Comparison of ENCODE assay signal across 20 cellular contexts in genomic region chr1:160257411-160258015, GRCh38. TPM values are rescaled to one million over a fixed set of nuclear protein-coding genes. Genes with fewer than 3 reads are reported as not detected.
DNase-seq lines count a peak whose midpoint lies in the region; ATAC-seq, FAIRE-seq and TF ChIP-seq lines count a peak whose summit lies in the region.
"Had no signal": no experiment of that assay in that cellular context is flagged by ENCODE, and none has a peak within 500 bp of the region (broad histone marks: within the 10 kb centered on the region; RNA-seq: fewer than 3 reads in every experiment).

No MANE protein-coding gene starts in this region.

- TF ChIP-seq CTCF in CD14-positive monocyte (IDR thresholded peaks at IDR 0.05) (no peak), GM12878 (IDR thresholded peaks at IDR 0.05 in 2 of 3, conservative IDR thresholded peaks at IDR 0.05 in 1 of 3; ENCODE audit: control insufficient read depth in 2 of 3, extremely low read depth in 1 of 3, insufficient read depth in 1 of 3, low read depth in 3 of 3, low read length in 3 of 3) (no peak), nephron progenitor cell (IDR thresholded peaks at IDR 0.05) (no peak), mammary epithelial cell (conservative IDR thresholded peaks at IDR 0.05 in 1 of 2, IDR thresholded peaks at IDR 0.05 in 1 of 2; ENCODE audit: extremely low read depth in 1 of 2, insufficient read depth in 1 of 2, low read depth in 1 of 2, low read length in 2 of 2) (no peak)

- H3K9me3 ChIP-seq in HUES48 (ENCODE audit: control insufficient read depth, insufficient read depth, low read length), result no peaks in the 10 kb centered on the region
- H3K9me3 ChIP-seq in GM12878 (replicated peaks; ENCODE audit: control insufficient read depth, insufficient read depth, low read length), result no peaks in the 10 kb centered on the region
- H3K9me3 ChIP-seq in mammary epithelial cell (replicated peaks; ENCODE audit: insufficient read depth, low read length), result no peaks in the 10 kb centered on the region
- H3K9me3 ChIP-seq: heart right ventricle, thoracic aorta had no signal

- SMC1A ChIA-PET in GM12878 (lab: Charles Lee; ENCODE audit: uncharacterized antibody, unreplicated experiment), result interaction anchor here (1.3 to 9.5 kb wide), 8 partner anchors 14 to 172 kb away, joined by 3 to 98 read pairs (median 6); partner anchors contain the start of gene PEX19

- H3K36me3 Mint-ChIP-seq in CD14-positive monocyte (peaks cover 22 to 47% of the 10 kb centered on the region in 2 donors), nephron progenitor cell (ENCODE audit: low read depth) (peaks cover 40% of the 10 kb centered on the region)

- POLR2A ChIA-PET in GM12878 (lab: Charles Lee), result interaction anchor here (0.7 to 1.4 kb wide), 3 partner anchors 27 to 54 kb away, joined by 3 read pairs; partner anchors contain the start of gene PEX19

- BruUV-seq in GM12878 (replicated peaks; lab: Mats Ljungman, UMichigan) (no TSS peak), mammary epithelial cell (replicated peaks; lab: Mats Ljungman, UMichigan) (no TSS peak)

- peak overlapping the region; percentile 27; the same call in 1 of the 2 replicates for H3K4me2 ChIP-seq in GM12878 (ENCODE audit: control insufficient read depth, insufficient read depth)
- H3K4me2 ChIP-seq in mammary epithelial cell (ENCODE audit: insufficient read depth, low read depth, low read length), result no peak overlapping the region

- H3K4me1 Mint-ChIP-seq in CD14-positive monocyte (peaks cover 24% of the 10 kb centered on the region), nephron progenitor cell (peaks cover 54% of the 10 kb centered on the region)

- no peak for TF ChIP-seq EP300 in GM12878 (IDR thresholded peaks at IDR 0.05; ENCODE audit: borderline replicate concordance in 1 of 2, control insufficient read depth in 1 of 2, low read depth in 2 of 2, low read length in 2 of 2)

- no peak for FAIRE-seq in GM12878 (lab: Jason Lieb, UNC)
- FAIRE-seq: GM18507 had no signal

- H3K36me3 ChIP-seq in HUES48 (ENCODE audit: control insufficient read depth, insufficient read depth, low read length) (peaks cover 21% of the 10 kb centered on the region), GM12878 (ENCODE audit: control insufficient read depth in 2 of 2, insufficient read depth in 2 of 2, low read length in 1 of 2) (no peaks in the 10 kb centered on the region), mammary epithelial cell (ENCODE audit: insufficient read depth, low read length) (peaks cover 3% of the 10 kb centered on the region)
- H3K36me3 ChIP-seq: thoracic aorta had no signal

- intact Hi-C loops in CD14-positive monocyte (cut with micrococcal nuclease), result loop anchor here in 1 of 2 donors (10.0 kb wide), 1 partner anchor 153 kb away; no protein-coding TSS in a partner anchor
- intact Hi-C loops in GM12878 (cut with micrococcal nuclease; ENCODE audit: unreplicated experiment), result no loop called here
- intact Hi-C loops in head of caudate nucleus (cut with DNase I), result loop anchor here (10.0 kb wide), 1 partner anchor 117 kb away; no protein-coding TSS in a partner anchor
- intact Hi-C loops in mammary epithelial cell (cut with micrococcal nuclease), result no loop called here

- no peak overlapping the region for H2AFZ ChIP-seq in GM12878 (ENCODE audit: control insufficient read depth, low read depth, low read length)
- H2AFZ ChIP-seq in mammary epithelial cell (ENCODE audit: low read depth, low read length), result no peak overlapping the region

- dilution Hi-C loops in mammary epithelial cell (cut with HindIII; ENCODE audit: low sequenced_read_pairs), result loop anchor here (5.0 kb wide), 2 partner anchors 35 to 40 kb away; no protein-coding TSS in a partner anchor

- H3K9ac ChIP-seq in HUES48 (ENCODE audit: low read depth, low read length) (no peak overlapping the region), GM12878 (ENCODE audit: control insufficient read depth, insufficient read depth, low read length) (no peak overlapping the region), mammary epithelial cell (ENCODE audit: insufficient read depth, low read length) (no peak overlapping the region)

- no peak for TF ChIP-seq RAD21 in GM12878 (IDR thresholded peaks at IDR 0.05; ENCODE audit: insufficient read depth, low read depth, low read length)

- no peak for TF ChIP-seq POLR2A in GM12878 (IDR thresholded peaks at IDR 0.05; ENCODE audit: low read depth, low read length)

- no peak for DNase-seq in CD14-positive monocyte (ENCODE audit: low spot score)
- DNase-seq in GM12878 (ENCODE audit: low read depth, low spot score), result no peak
- no peak for DNase-seq in nephron progenitor cell
- DNase-seq in head of caudate nucleus, result no peak
- DNase-seq in NCI-H2196 treated with DMSO at 0.1 percent for 48 hours (lab: John Stamatoyannopoulos, UW; ENCODE audit: unreplicated experiment), result no peak
- no peak for DNase-seq in mammary epithelial cell
- DNase-seq: activated B cell treated with CpG ODN at 0.5 μM for 24 hours; activated CD8-positive, alpha-beta memory T cell treated with anti-CD3 and anti-CD28 coated beads, Interleukin-2, amount 50 U/mL, for 48 hours; amniotic stem cell; heart right ventricle; left colon; NCI-H2029 treated with DMSO at 0.1 percent for 48 hours; RPMI8226; stimulated activated CD4-positive, alpha-beta T cell treated with anti-CD3 and anti-CD28 coated beads, Interleukin-1b, Interleukin-23, amount 100 ng/mL, for 48 hours; T-cell had no signal

- peak overlapping the region in 4 of 7 donors; percentile 43 to 69 (median 53) for H3K27ac Mint-ChIP-seq in CD14-positive monocyte
- peak overlapping the region; percentile 25 for H3K27ac Mint-ChIP-seq in nephron progenitor cell
- H3K27ac Mint-ChIP-seq: activated B cell treated with CpG ODN at 0.5 μM for 24 hours had no signal

- H3K4me1 ChIP-seq in HUES48 (ENCODE audit: control insufficient read depth, insufficient read depth, low read length) (peaks cover 13% of the 10 kb centered on the region), GM12878 (ENCODE audit: control insufficient read depth, insufficient read depth, low read length) (no peaks in the 10 kb centered on the region), mammary epithelial cell (ENCODE audit: insufficient read depth, low read length) (peaks cover 25% of the 10 kb centered on the region)

- H3K4me3 Mint-ChIP-seq in CD14-positive monocyte, result no peak overlapping the region
- no peak overlapping the region for H3K4me3 Mint-ChIP-seq in nephron progenitor cell
- H3K4me3 Mint-ChIP-seq: activated B cell treated with CpG ODN at 0.5 μM for 24 hours, T-cell had no signal

- no peaks in the 10 kb centered on the region for H4K20me1 ChIP-seq in GM12878 (ENCODE audit: control insufficient read depth, insufficient read depth)
- no peaks in the 10 kb centered on the region for H4K20me1 ChIP-seq in mammary epithelial cell (ENCODE audit: insufficient read depth, low read length)

- CTCF ChIA-PET in GM12878 (lab: Yijun Ruan, JAX) (interaction anchor here (0.7 to 10.6 kb wide), 14 partner anchors 12 to 157 kb away, joined by 3 to 273 read pairs (median 4); partner anchors contain the start of gene CASQ1), mammary epithelial cell (lab: Charles Lee; ENCODE audit: low non-redundant PET) (interaction anchor here (0.9 kb wide), 1 partner anchor 64 kb away, joined by 4 read pairs; no protein-coding TSS in a partner anchor)

- H3K27me3 Mint-ChIP-seq in CD14-positive monocyte (ENCODE audit: low read depth in 3 of 3) (no peaks in the 10 kb centered on the region), nephron progenitor cell (ENCODE audit: low read depth, poor library complexity) (no peaks in the 10 kb centered on the region)
- H3K27me3 Mint-ChIP-seq: activated B cell treated with CpG ODN at 0.5 μM for 24 hours, T-cell had no signal

- no peaks in the 10 kb centered on the region for H3K27me3 ChIP-seq in HUES48 (ENCODE audit: control insufficient read depth, insufficient read depth, low read length)
- no peaks in the 10 kb centered on the region for H3K27me3 ChIP-seq in GM12878 (replicated peaks in 1 of 2; ENCODE audit: control insufficient read depth in 2 of 2, insufficient read depth in 2 of 2, low read length in 1 of 2)
- H3K27me3 ChIP-seq in mammary epithelial cell (ENCODE audit: insufficient read depth, low read length), result no peaks in the 10 kb centered on the region
- H3K27me3 ChIP-seq: heart right ventricle had no signal

- WGBS in GM12878 (ENCODE audit: insufficient coverage, insufficient replicate concordance, low lambda C conversion rate, missing lambda C conversion rate), result 100% methylated on average over 6 of the region's 6 CpGs
- 94% methylated on average over 5 of the region's 6 CpGs for WGBS in mammary epithelial cell (ENCODE audit: low coverage, missing lambda C conversion rate)

- no peaks in the 10 kb centered on the region for H3K9me3 Mint-ChIP-seq in CD14-positive monocyte
- peaks cover 4% of the 10 kb centered on the region for H3K9me3 Mint-ChIP-seq in nephron progenitor cell
- H3K9me3 Mint-ChIP-seq: activated B cell treated with CpG ODN at 0.5 μM for 24 hours, T-cell had no signal

- H3K27ac ChIP-seq in HUES48 (ENCODE audit: low read depth, low read length) (peak overlapping the region; percentile 48), GM12878 (ENCODE audit: control insufficient read depth, insufficient read depth) (no peak overlapping the region), mammary epithelial cell (ENCODE audit: insufficient read depth, low read depth, low read length) (no peak overlapping the region)
- H3K27ac ChIP-seq: coronary artery, thoracic aorta had no signal

- H3K79me2 ChIP-seq in GM12878 (ENCODE audit: control insufficient read depth, insufficient read depth, low read length) (peaks cover 41% of the 10 kb centered on the region), mammary epithelial cell (ENCODE audit: insufficient read depth, low read length) (peaks cover 78% of the 10 kb centered on the region)

- RAD21 ChIA-PET in GM12878 (lab: Charles Lee; ENCODE audit: unreplicated experiment), result interaction anchor here (0.5 to 5.0 kb wide), 6 partner anchors 15 to 157 kb away, joined by 3 to 30 read pairs (median 3); no protein-coding TSS in a partner anchor

- ATAC-seq in GM12878 (no peak), GM19328 (IDR thresholded peaks at IDR 0.05; ENCODE audit: unreplicated experiment) (no peak)
- ATAC-seq: heart right ventricle, left colon, T-cell had no signal

- H3K4me3 ChIP-seq in HUES48 (ENCODE audit: low read depth, low read length) (no peak overlapping the region; the same call in 1 of the 2 replicates), GM12878 (no peak overlapping the region), mammary epithelial cell (replicated peaks in 1 of 3; ENCODE audit: insufficient read depth in 1 of 3, low read depth in 2 of 3, low read length in 3 of 3) (no peak overlapping the region)
- H3K4me3 ChIP-seq: coronary artery, heart right ventricle, thoracic aorta had no signal

- in situ Hi-C loops in GM12878 (cut with MboI), result no loop called here
- in situ Hi-C loops in mammary epithelial cell (cut with MboI; ENCODE audit: low sequenced_read_pairs in 2 of 2), result loop anchor here in 1 of 2 donors (10.0 kb wide), 1 partner anchor 63 kb away; the partner anchor contains the start of gene CASQ1

RNA-seq across cellular contexts. Expression of gene DCAF8, which starts 4.8 kb away (rescaled TPM):
- polyA plus RNA-seq in CD14-positive monocyte (10 to 100 TPM; 35.5 to 44.6 TPM), GM12878 (2011; rRNA removed) (152 and 168 TPM in 2 replicates), GM12878 (2014; fragmentation: Illumina TruSeq; extraction: Trizol) (88.0 and 110 TPM in 2 replicates), GM12878 (2014; fragmentation: Nextera tagmentation; extraction: Ambion mirVana) (10 to 100 TPM; 10.4 to 18.7 TPM), GM12878 (2014; rRNA removed) (100 and 101 TPM in 2 replicates), GM12878 (2016; fragmentation: Nextera tagmentation; extraction: Ambion mirVana) (10 to 100 TPM; 83.1 to 86.0 TPM), mammary epithelial cell (48.2 TPM)
- 503 and 542 TPM in 2 replicates for total RNA-seq in GM12878 (2013; cell fraction: nucleolus; rRNA removed)
- total RNA-seq in GM12878 (2014; rRNA removed) (81.3 and 95.1 TPM in 2 replicates), GM12878 (2014; rRNA removed; fragmentation: Illumina TruSeq; extraction: Trizol) (69.1 and 70.0 TPM in 2 replicates), GM12878 (2021) (88.9 and 108 TPM in 2 replicates), mammary epithelial cell (10 to 100 TPM; 72.0 to 93.8 TPM)
- polyA plus RNA-seq in GM12878 (2011; ENCODE audit: low read depth), result 49.4 TPM
- polyA plus RNA-seq in GM12878 (2011; cell fraction: cytosol; rRNA removed), result 93.7 and 126 TPM in 2 replicates
- 759 and 982 TPM in 2 replicates for polyA plus RNA-seq in GM12878 (2011; cell fraction: nucleus; rRNA removed)
- polyA plus RNA-seq in GM12878 (2012), result 81.8 and 83.3 TPM in 2 replicates
- polyA minus RNA-seq in GM12878 (2011; rRNA and poly(A)+ RNA removed), result 97.6 and 114 TPM in 2 replicates
- 29.4 and 47.1 TPM in 2 replicates for polyA minus RNA-seq in GM12878 (2011; cell fraction: cytosol; rRNA and poly(A)+ RNA removed)
- polyA minus RNA-seq in GM12878 (2011; cell fraction: nucleus; rRNA and poly(A)+ RNA removed), result 136 and 161 TPM in 2 replicates
- polyA minus RNA-seq in mammary epithelial cell, result 72.5 TPM

RNA-seq across cellular contexts. Expression of gene PEX19, which starts 27.4 kb away (rescaled TPM):
- 10 to 100 TPM; 37.4 to 38.2 TPM for polyA plus RNA-seq in CD14-positive monocyte
- total RNA-seq in GM12878 (2013; cell fraction: nucleolus; rRNA removed), result 72.6 and 76.5 TPM in 2 replicates
- 33.9 and 34.5 TPM in 2 replicates for total RNA-seq in GM12878 (2014; rRNA removed)
- total RNA-seq in GM12878 (2014; rRNA removed; fragmentation: Illumina TruSeq; extraction: Trizol), result 26.9 and 27.6 TPM in 2 replicates
- total RNA-seq in GM12878 (2021), result 46.5 and 47.2 TPM in 2 replicates
- 15.4 TPM for polyA plus RNA-seq in GM12878 (2011; ENCODE audit: low read depth)
- polyA plus RNA-seq in GM12878 (2011; rRNA removed), result 58.1 and 72.2 TPM in 2 replicates
- polyA plus RNA-seq in GM12878 (2011; cell fraction: cytosol; rRNA removed), result 33.2 and 38.9 TPM in 2 replicates
- 31.6 and 55.3 TPM in 2 replicates for polyA plus RNA-seq in GM12878 (2011; cell fraction: nucleus; rRNA removed)
- polyA plus RNA-seq in GM12878 (2012), result 20.2 and 24.2 TPM in 2 replicates
- 39.1 and 49.5 TPM in 2 replicates for polyA plus RNA-seq in GM12878 (2014; fragmentation: Illumina TruSeq; extraction: Trizol)
- 10 to 100 TPM; 29.4 to 50.8 TPM for polyA plus RNA-seq in GM12878 (2014; fragmentation: Nextera tagmentation; extraction: Ambion mirVana)
- 24.9 and 27.1 TPM in 2 replicates for polyA plus RNA-seq in GM12878 (2014; rRNA removed)
- polyA plus RNA-seq in GM12878 (2016; fragmentation: Nextera tagmentation; extraction: Ambion mirVana), result 10 to 100 TPM; 40.1 to 42.2 TPM
- 47.9 and 64.5 TPM in 2 replicates for polyA minus RNA-seq in GM12878 (2011; rRNA and poly(A)+ RNA removed)
- polyA minus RNA-seq in GM12878 (2011; cell fraction: cytosol; rRNA and poly(A)+ RNA removed), result 7.1 and 10.7 TPM in 2 replicates
- 36.0 and 42.8 TPM in 2 replicates for polyA minus RNA-seq in GM12878 (2011; cell fraction: nucleus; rRNA and poly(A)+ RNA removed)
- total RNA-seq in mammary epithelial cell, result 10 to 100 TPM; 50.3 to 51.3 TPM
- 32.1 TPM for polyA plus RNA-seq in mammary epithelial cell
- 31.3 TPM for polyA minus RNA-seq in mammary epithelial cell

RNA-seq across cellular contexts. Expression of gene PEA15, which starts 52.3 kb away (rescaled TPM):
- 10 to 100 TPM; 23.6 to 38.1 TPM for polyA plus RNA-seq in CD14-positive monocyte
- 11.8 and 13.4 TPM in 2 replicates for total RNA-seq in GM12878 (2013; cell fraction: nucleolus; rRNA removed)
- total RNA-seq in GM12878 (2014; rRNA removed), result 37.6 and 40.2 TPM in 2 replicates
- total RNA-seq in GM12878 (2014; rRNA removed; fragmentation: Illumina TruSeq; extraction: Trizol), result 65.1 and 68.1 TPM in 2 replicates
- 66.2 and 69.1 TPM in 2 replicates for total RNA-seq in GM12878 (2021)
- 24.7 TPM for polyA plus RNA-seq in GM12878 (2011; ENCODE audit: low read depth)
- 173 and 185 TPM in 2 replicates for polyA plus RNA-seq in GM12878 (2011; rRNA removed)
- 166 and 185 TPM in 2 replicates for polyA plus RNA-seq in GM12878 (2011; cell fraction: cytosol; rRNA removed)
- 69.5 and 83.5 TPM in 2 replicates for polyA plus RNA-seq in GM12878 (2011; cell fraction: nucleus; rRNA removed)
- 41.8 and 56.2 TPM in 2 replicates for polyA plus RNA-seq in GM12878 (2012)
- 269 and 323 TPM in 2 replicates for polyA plus RNA-seq in GM12878 (2014; fragmentation: Illumina TruSeq; extraction: Trizol)
- 10 to 100 TPM; 15.1 to 28.2 TPM for polyA plus RNA-seq in GM12878 (2014; fragmentation: Nextera tagmentation; extraction: Ambion mirVana)
- 113 and 119 TPM in 2 replicates for polyA plus RNA-seq in GM12878 (2014; rRNA removed)
- 10 to 100 TPM; 64.4 to 68.2 TPM for polyA plus RNA-seq in GM12878 (2016; fragmentation: Nextera tagmentation; extraction: Ambion mirVana)
- polyA minus RNA-seq in GM12878 (2011; rRNA and poly(A)+ RNA removed), result 89.0 and 91.0 TPM in 2 replicates
- polyA minus RNA-seq in GM12878 (2011; cell fraction: cytosol; rRNA and poly(A)+ RNA removed), result 15.2 and 20.8 TPM in 2 replicates
- 8.1 and 11.2 TPM in 2 replicates for polyA minus RNA-seq in GM12878 (2011; cell fraction: nucleus; rRNA and poly(A)+ RNA removed)
- 100 to 1,000 TPM; 132 to 206 TPM for total RNA-seq in mammary epithelial cell
- polyA plus RNA-seq in mammary epithelial cell, result 352 TPM
- polyA minus RNA-seq in mammary epithelial cell, result 207 TPM
